ENCODE assay signal across 21 cellular contexts in genomic region chr5:151766975-151767374, GRCh38. TPM values are rescaled to one million over a fixed set of nuclear protein-coding genes. Genes with fewer than 3 reads are reported as not detected.
A peak's percentile ranks its signal among the peaks of the same experiment; 100 is the strongest.
DNase-seq lines count a peak whose midpoint lies in the region; ATAC-seq, FAIRE-seq and TF ChIP-seq lines count a peak whose summit lies in the region.
"Had no signal": no experiment of that assay in that cellular context is flagged by ENCODE, and none has a peak within 500 bp of the region (broad histone marks: within the 10 kb centered on the region; RNA-seq: fewer than 3 reads in every experiment).

No MANE protein-coding gene starts in this region.

- DNase-seq in A549 (ENCODE audit: low read depth in 1 of 2, low spot score in 1 of 2) (no peak), IMR-90 (no peak), neural progenitor cell (ENCODE audit: low spot score) (no peak), KBM-7 (no peak), WTC11 (ENCODE audit: low spot score) (no peak)
- DNase-seq in CD4-positive, CD25-positive, alpha-beta regulatory T cell = no peak
- DNase-seq: BE2C; CD8-positive, alpha-beta memory T cell; DMS 273 treated with DMSO at 0.1 percent for 48 hours; DMS79; EL; GDM1; GM23248; H7 had no signal

- H3K27ac ChIP-seq in A549 (no peak overlapping the region), IMR-90 (ENCODE audit: insufficient read depth, low read length) (no peak overlapping the region), neural progenitor cell (no peak overlapping the region)
- H3K27ac ChIP-seq in CD4-positive, CD25-positive, alpha-beta regulatory T cell (ENCODE audit: insufficient read depth, low read length, poor library complexity, severe bottlenecking) = no peak overlapping the region
- H3K27ac ChIP-seq: BLaER1 treated with 17β-estradiol and CSF1 and Interleukin-3, amounts not matched to agents 10 nM and 100 nM; GM23248 had no signal

- BruUV-seq in IMR-90 (replicated peaks; lab: Mats Ljungman, UMichigan) = no TSS peak

- TF ChIP-seq CTCF in A549 (IDR thresholded peaks at IDR 0.05) (no peak), IMR-90 (conservative IDR thresholded peaks at IDR 0.05; ENCODE audit: low read depth, low read length) (no peak), neural progenitor cell (IDR thresholded peaks at IDR 0.05) (no peak), WTC11 (IDR thresholded peaks at IDR 0.05) (no peak)

- no peak for FAIRE-seq in A549 (lab: Jason Lieb, UNC)
- FAIRE-seq: D721Med, GM12878, GM19239, H1 had no signal

- peaks cover 0 to 7% of the 10 kb centered on the region in 2 experiments; a peak in 1 of 4 replicates for H3K79me1 ChIP-seq in IMR-90 (ENCODE audit: low read depth in 1 of 2, low read length in 2 of 2)

- TF ChIP-seq POLR2A in A549 (IDR thresholded peaks at IDR 0.05; ENCODE audit: low read length) (no peak), IMR-90 (IDR thresholded peaks at IDR 0.05; ENCODE audit: low read depth, low read length) (no peak)

- H3F3A ChIP-seq in neural progenitor cell (ENCODE audit: low read depth) = peaks cover 23% of the 10 kb centered on the region

- H3K4ac ChIP-seq in IMR-90 (ENCODE audit: low read depth, low read length) = no peak overlapping the region

- POLR2A ChIA-PET in A549 (lab: Yijun Ruan, JAX) (no interaction called here), IMR-90 (lab: Charles Lee; ENCODE audit: unreplicated experiment) (no interaction called here), WTC11 (lab: Charles Lee) (no interaction called here)

- TF ChIP-seq RAD21 in A549 (conservative IDR thresholded peaks at IDR 0.05 in 1 of 2, IDR thresholded peaks at IDR 0.05 in 1 of 2) (no peak), IMR-90 (IDR thresholded peaks at IDR 0.05; ENCODE audit: low read length) (no peak)

- H3K79me2 ChIP-seq in neural progenitor cell (ENCODE audit: low read depth) = peaks cover 12% of the 10 kb centered on the region

- H3K36me3 ChIP-seq in CD4-positive, CD25-positive, alpha-beta regulatory T cell (ENCODE audit: control insufficient read depth, insufficient read depth, low read length) = no peaks in the 10 kb centered on the region
- H3K36me3 ChIP-seq in IMR-90 (ENCODE audit: control insufficient read depth, insufficient read depth, low read length) (no peaks in the 10 kb centered on the region), neural progenitor cell (no peaks in the 10 kb centered on the region)
- H3K36me3 ChIP-seq: BE2C; BLaER1 treated with 17β-estradiol and CSF1 and Interleukin-3, amounts not matched to agents 10 nM and 100 nM had no signal

- peaks cover 4 to 13% (median 5%) of the 10 kb centered on the region in 4 donors for H3K4me1 Mint-ChIP-seq in CD4-positive, CD25-positive, alpha-beta regulatory T cell
- H3K4me1 Mint-ChIP-seq in neural progenitor cell (peaks cover 18% of the 10 kb centered on the region), WTC11 (peaks cover 4% of the 10 kb centered on the region)

- H3K4me3 ChIP-seq in A549 (no peak overlapping the region), IMR-90 (ENCODE audit: insufficient read depth, low read depth, low read length) (no peak overlapping the region), neural progenitor cell (no peak overlapping the region)
- H3K4me3 ChIP-seq in CD4-positive, CD25-positive, alpha-beta regulatory T cell (ENCODE audit: low read depth, low read length) = no peak overlapping the region
- H3K4me3 ChIP-seq: BLaER1 treated with 17β-estradiol and CSF1 and Interleukin-3, amounts not matched to agents 10 nM and 100 nM; GM12878; GM23248 had no signal

- H2BK5ac ChIP-seq in IMR-90 (ENCODE audit: low read depth, low read length, poor library complexity, severe bottlenecking) = no peak overlapping the region

- H3K4me1 ChIP-seq in A549 (peaks cover 6% of the 10 kb centered on the region), IMR-90 (ENCODE audit: control insufficient read depth, insufficient read depth, low read length) (peaks cover 5% of the 10 kb centered on the region; the same call in 1 of the 2 replicates), neural progenitor cell (peaks cover 14% of the 10 kb centered on the region)
- H3K4me1 ChIP-seq in CD4-positive, CD25-positive, alpha-beta regulatory T cell (ENCODE audit: control insufficient read depth, insufficient read depth, low read length, poor library complexity, severe bottlenecking) = peaks cover 18% of the 10 kb centered on the region

- in situ Hi-C loops in IMR-90 (cut with MboI; ENCODE audit: low sequenced_read_pairs) (no loop called here), KBM-7 (cut with MboI; ENCODE audit: low pct_unique_long_range_greater_than_20kb, low sequenced_read_pairs) (no loop called here)

- no peak overlapping the region for H4K5ac ChIP-seq in IMR-90 (ENCODE audit: low read depth, low read length)

- peak overlapping the region in 2 of 3 donors; percentile 30 to 52 for H3K27ac Mint-ChIP-seq in CD4-positive, CD25-positive, alpha-beta regulatory T cell
- H3K27ac Mint-ChIP-seq in neural progenitor cell (peak overlapping the region; percentile 6), WTC11 (no peak overlapping the region)
- H3K27ac Mint-ChIP-seq: CD14-positive monocyte had no signal

- H3K4me2 ChIP-seq in A549 (no peak overlapping the region), IMR-90 (ENCODE audit: low read depth, low read length) (no peak overlapping the region), neural progenitor cell (no peak overlapping the region)
- H3K4me2 ChIP-seq: BLaER1 treated with 17β-estradiol and CSF1 and Interleukin-3, amounts not matched to agents 10 nM and 100 nM had no signal

- H3K36me3 Mint-ChIP-seq in CD4-positive, CD25-positive, alpha-beta regulatory T cell = peaks cover 3% of the 10 kb centered on the region
- H3K36me3 Mint-ChIP-seq in neural progenitor cell (no peaks in the 10 kb centered on the region), WTC11 (no peaks in the 10 kb centered on the region)
- H3K36me3 Mint-ChIP-seq: CD14-positive monocyte; CD8-positive, alpha-beta memory T cell had no signal

- no peak overlapping the region for H4K8ac ChIP-seq in IMR-90 (ENCODE audit: low read depth in 2 of 2, low read length in 2 of 2)

- H2AK9ac ChIP-seq in IMR-90 (replicated peaks; ENCODE audit: low read depth, low read length, poor library complexity) = no peak overlapping the region

- ATAC-seq in A549 (no peak), IMR-90 (ENCODE audit: low read depth) (no peak), WTC11 (no peak)
- no peak for ATAC-seq in CD4-positive, CD25-positive, alpha-beta regulatory T cell (ENCODE audit: low read depth in 2 of 2)
- ATAC-seq: GM12878, HCT116 had no signal

- peaks cover 0 to 2% (median 0%) of the 10 kb centered on the region in 7 donors for H3K9me3 Mint-ChIP-seq in CD4-positive, CD25-positive, alpha-beta regulatory T cell
- no peaks in the 10 kb centered on the region for H3K9me3 Mint-ChIP-seq in neural progenitor cell
- H3K9me3 Mint-ChIP-seq in WTC11 = no peaks in the 10 kb centered on the region
- H3K9me3 Mint-ChIP-seq: CD14-positive monocyte; CD8-positive, alpha-beta memory T cell had no signal

- intact Hi-C loops in IMR-90 (cut with micrococcal nuclease) = no loop called here

- H2BK15ac ChIP-seq in IMR-90 (ENCODE audit: low read depth, low read length) = no peak overlapping the region

- H2AK5ac ChIP-seq in IMR-90 (ENCODE audit: low read depth, low read length) = no peak overlapping the region

- H2AFZ ChIP-seq in IMR-90 (replicated peaks; ENCODE audit: low read length, poor library complexity) (no peak overlapping the region), neural progenitor cell (replicated peaks) (no peak overlapping the region)
- H2AFZ ChIP-seq: GM23248 had no signal

- dilution Hi-C loops in IMR-90 (cut with HindIII; ENCODE audit: low sequenced_read_pairs, unreplicated experiment) = no loop called here

- H3K23ac ChIP-seq in IMR-90 (ENCODE audit: low read depth, low read length) = no peak overlapping the region

- H3K27me3 Mint-ChIP-seq in CD4-positive, CD25-positive, alpha-beta regulatory T cell = no peaks in the 10 kb centered on the region
- H3K27me3 Mint-ChIP-seq in neural progenitor cell (ENCODE audit: insufficient read depth, low read depth) (peaks cover 9% of the 10 kb centered on the region), WTC11 (ENCODE audit: low read depth) (no peaks in the 10 kb centered on the region)

- H3K56ac ChIP-seq in IMR-90 (ENCODE audit: extremely low read depth, insufficient read depth, low read length) = no peak overlapping the region

- no peaks in the 10 kb centered on the region for H3K27me3 ChIP-seq in CD4-positive, CD25-positive, alpha-beta regulatory T cell (ENCODE audit: control insufficient read depth, insufficient read depth, low read length)
- no peaks in the 10 kb centered on the region for H3K27me3 ChIP-seq in IMR-90 (ENCODE audit: control insufficient read depth, insufficient read depth, low read length)
- no peaks in the 10 kb centered on the region for H3K27me3 ChIP-seq in neural progenitor cell
- H3K27me3 ChIP-seq: BE2C; BLaER1 treated with 17β-estradiol and CSF1 and Interleukin-3, amounts not matched to agents 10 nM and 100 nM had no signal

- H2BK20ac ChIP-seq in IMR-90 (ENCODE audit: low read depth, low read length) = no peak overlapping the region

- no peak overlapping the region for H2BK120ac ChIP-seq in IMR-90 (ENCODE audit: low read depth, low read length)

- H4K91ac ChIP-seq in IMR-90 (ENCODE audit: insufficient read depth, low read depth, low read length) = no peak overlapping the region

- H3K9me3 ChIP-seq in A549 (no peaks in the 10 kb centered on the region), IMR-90 (ENCODE audit: control insufficient read depth, insufficient read depth, low read length) (no peaks in the 10 kb centered on the region), neural progenitor cell (ENCODE audit: low read depth) (no peaks in the 10 kb centered on the region)
- H3K9me3 ChIP-seq in CD4-positive, CD25-positive, alpha-beta regulatory T cell (ENCODE audit: control insufficient read depth in 2 of 2, low read length in 2 of 2) = no peaks in the 10 kb centered on the region
- H3K9me3 ChIP-seq: BE2C; BLaER1 treated with 17β-estradiol and CSF1 and Interleukin-3, amounts not matched to agents 10 nM and 100 nM had no signal

- peak overlapping the region in 2 of 4 donors; percentile 4 to 35 for H3K4me3 Mint-ChIP-seq in CD4-positive, CD25-positive, alpha-beta regulatory T cell
- no peak overlapping the region for H3K4me3 Mint-ChIP-seq in neural progenitor cell
- H3K4me3 Mint-ChIP-seq in WTC11 = no peak overlapping the region
- H3K4me3 Mint-ChIP-seq: CD14-positive monocyte; CD8-positive, alpha-beta memory T cell had no signal

- H4K20me1 ChIP-seq in IMR-90 (ENCODE audit: insufficient read depth, low read length) (no peaks in the 10 kb centered on the region; the same call in none of the 2 replicates), neural progenitor cell (ENCODE audit: low read depth) (no peaks in the 10 kb centered on the region)

- H3K18ac ChIP-seq in IMR-90 (ENCODE audit: low read depth, low read length) = no peak overlapping the region

- CTCF ChIA-PET in A549 (lab: Yijun Ruan, JAX) (interaction anchor here (0.6 to 3.1 kb wide), 3 partner anchors 27 to 1077 kb away, joined by 3 to 12 read pairs (median 5); no protein-coding TSS in a partner anchor), IMR-90 (lab: Yijun Ruan, JAX) (interaction anchor here (1.0 kb wide), 1 partner anchor 43 kb away, joined by 5 read pairs; no protein-coding TSS in a partner anchor), WTC11 (lab: Charles Lee) (no interaction called here)

- no peak overlapping the region for H3K14ac ChIP-seq in IMR-90 (replicated peaks; ENCODE audit: low read depth, low read length)

- no peak for TF ChIP-seq EP300 in A549 (IDR thresholded peaks at IDR 0.05)

- H3K9ac ChIP-seq in IMR-90 (ENCODE audit: low read depth, low read length) (no peak overlapping the region), neural progenitor cell (no peak overlapping the region)
- H3K9ac ChIP-seq: BLaER1 treated with 17β-estradiol and CSF1 and Interleukin-3, amounts not matched to agents 10 nM and 100 nM; GM23248 had no signal

- no peaks in the 10 kb centered on the region for H3K9me1 ChIP-seq in IMR-90 (ENCODE audit: insufficient read depth, low read length)

RNA-seq across cellular contexts. Expression of gene G3BP1, which starts 4.8 kb away (rescaled TPM):
- polyA plus RNA-seq in A549 (2011; rRNA removed) (126 and 167 TPM in 2 replicates), A549 (2017; fragmentation: RNase III; extraction: RNeasy Plus Mini Kit Qiagen cat#74134 plus additional on column Dnase treatment) (176 to 178 TPM (median 176 TPM) in 3 replicates), IMR-90 (2012; rRNA removed) (32.8 and 40.2 TPM in 2 replicates)
- polyA plus RNA-seq in A549 (2012; cell fraction: cytosol; rRNA removed) = 29.1 and 31.7 TPM in 2 replicates
- polyA plus RNA-seq in A549 (2012; cell fraction: nucleus; rRNA removed) = 30.8 and 60.6 TPM in 2 replicates
- 284 and 339 TPM in 2 replicates for polyA minus RNA-seq in A549 (2011; rRNA and poly(A)+ RNA removed)
- 108 TPM for total RNA-seq in CD4-positive, CD25-positive, alpha-beta regulatory T cell
- polyA plus RNA-seq in CD4-positive, CD25-positive, alpha-beta regulatory T cell = 100 to 1,000 TPM; 176 to 199 (median 184) TPM
- total RNA-seq in IMR-90 (2012; rRNA removed) (272 and 482 TPM in 2 replicates), neural progenitor cell (ENCODE audit: low replicate concordance) (212 and 304 TPM in 2 replicates), WTC11 (2021) (396 to 413 TPM (median 400 TPM) in 3 replicates)
- 11.6 and 22.4 TPM in 2 replicates for polyA plus RNA-seq in IMR-90 (2012; cell fraction: cytosol; rRNA removed)
- 6.2 and 28.5 TPM in 2 replicates for polyA plus RNA-seq in IMR-90 (2012; cell fraction: nucleus; rRNA removed; ENCODE audit: low replicate concordance)

RNA-seq across cellular contexts. Expression of gene ATOX1, which starts 8.5 kb away (rescaled TPM):
- polyA plus RNA-seq in A549 (2011; rRNA removed) (58.1 and 78.8 TPM in 2 replicates), A549 (2017; fragmentation: RNase III; extraction: RNeasy Plus Mini Kit Qiagen cat#74134 plus additional on column Dnase treatment) (215 to 223 TPM (median 218 TPM) in 3 replicates), IMR-90 (2012; rRNA removed) (360 and 398 TPM in 2 replicates)
- 299 and 387 TPM in 2 replicates for polyA plus RNA-seq in A549 (2012; cell fraction: cytosol; rRNA removed)
- 100 and 118 TPM in 2 replicates for polyA plus RNA-seq in A549 (2012; cell fraction: nucleus; rRNA removed)
- 61.8 and 72.7 TPM in 2 replicates for polyA minus RNA-seq in A549 (2011; rRNA and poly(A)+ RNA removed)
- 19.6 TPM for total RNA-seq in CD4-positive, CD25-positive, alpha-beta regulatory T cell
- 10 to 100 TPM; 70.5 to 98.3 (median 76.7) TPM for polyA plus RNA-seq in CD4-positive, CD25-positive, alpha-beta regulatory T cell
- total RNA-seq in IMR-90 (2012; rRNA removed) (56.3 and 76.7 TPM in 2 replicates), neural progenitor cell (ENCODE audit: low replicate concordance) (22.8 and 86.4 TPM in 2 replicates), WTC11 (2021) (76.4 to 79.3 TPM (median 77.4 TPM) in 3 replicates)
- 336 and 385 TPM in 2 replicates for polyA plus RNA-seq in IMR-90 (2012; cell fraction: cytosol; rRNA removed)
- polyA plus RNA-seq in IMR-90 (2012; cell fraction: nucleus; rRNA removed; ENCODE audit: low replicate concordance) = 87.4 and 97.2 TPM in 2 replicates
